17 cellular contexts compared by ENCODE assay signal in genomic region chr15:57522148-57522547, GRCh38.
DNase-seq lines count a peak whose midpoint lies in the region; ATAC-seq and TF ChIP-seq lines count a peak whose summit lies in the region.
"Had no signal": no experiment of that assay in that cellular context is flagged by ENCODE, and none has a peak within 500 bp of the region (broad histone marks: within the 10 kb centered on the region; RNA-seq: fewer than 3 reads in every experiment).

No MANE protein-coding gene starts in this region.

- peaks cover 0 to 38% (median 3%) of the 10 kb centered on the region in 9 donors for H3K4me1 ChIP-seq in heart right ventricle

- H3K27me3 Mint-ChIP-seq in nephron progenitor cell (ENCODE audit: low read depth, poor library complexity) = peaks cover 4% of the 10 kb centered on the region

- H3K36me3 Mint-ChIP-seq in nephron progenitor cell (ENCODE audit: low read depth) = no peaks in the 10 kb centered on the region
- H3K36me3 Mint-ChIP-seq: activated naive CD8-positive, alpha-beta T cell treated with anti-CD3 and anti-CD28 coated beads, Interleukin-2, amount 10 ng/mL, durations not matched to agents 7 days and 5 days had no signal

- peak; percentile 18 for DNase-seq in DMS53 treated with DMSO at 0.1 percent for 48 hours (lab: John Stamatoyannopoulos, UW; ENCODE audit: unreplicated experiment)
- peak; percentile 9 for DNase-seq in NCI-H345 treated with DMSO at 0.1 percent for 48 hours (lab: John Stamatoyannopoulos, UW; ENCODE audit: unreplicated experiment)
- peak in 1 of 2 donors; percentile 31 for DNase-seq in heart right ventricle
- DNase-seq in nephron progenitor cell = no peak
- DNase-seq in HK-2 (ENCODE audit: unreplicated experiment) = no peak
- no peak for DNase-seq in NOMO-1 treated with DMSO at 0.1 percent for 48 hours (lab: John Stamatoyannopoulos, UW; ENCODE audit: unreplicated experiment)
- DNase-seq in dedifferentiated amniotic fluid mesenchymal stem cell (ENCODE audit: extremely low spot score) = no peak
- DNase-seq in stimulated activated CD4-positive, alpha-beta T cell treated with anti-CD3 and anti-CD28 coated beads, Interleukin-2, amount 100 ng/mL, for 48 hours = no peak
- DNase-seq: activated CD4-positive, CD25-positive, alpha-beta regulatory T cell; activated CD8-positive, alpha-beta memory T cell treated with anti-CD3 and anti-CD28 coated beads for 24 hours; activated naive CD8-positive, alpha-beta T cell treated with anti-CD3 and anti-CD28 coated beads, Interleukin-2, amount 10 ng/mL, durations not matched to agents 7 days and 5 days; AML-193; GF-D8; NCI-H1048 had no signal

- peaks cover 50% of the 10 kb centered on the region for H3K4me1 Mint-ChIP-seq in nephron progenitor cell
- H3K4me1 Mint-ChIP-seq: activated naive CD8-positive, alpha-beta T cell treated with anti-CD3 and anti-CD28 coated beads, Interleukin-2, amount 10 ng/mL, durations not matched to agents 7 days and 5 days had no signal

- no peaks in the 10 kb centered on the region for H3K27me3 ChIP-seq in heart right ventricle
- H3K27me3 ChIP-seq: tibial nerve had no signal

- H3K4me3 Mint-ChIP-seq in nephron progenitor cell = no peak overlapping the region
- H3K4me3 Mint-ChIP-seq: activated naive CD8-positive, alpha-beta T cell treated with anti-CD3 and anti-CD28 coated beads, Interleukin-2, amount 10 ng/mL, durations not matched to agents 7 days and 5 days; activated T-helper 1 cell treated with anti-CD3 and anti-CD28 coated beads, Interleukin-12 subunit alpha, Interleukin-12 subunit beta, Interleukin-2, Interleukin-4 antibody, amounts not matched to agents 30 ng/mL and 10 ng/mL and 1 ng/mL, durations not matched to agents 14 hours and 24 hours and 36 hours had no signal

- WGBS in heart right ventricle, 2 donors = 49 to 65% methylated on average over 9 of the region's 9 CpGs

- no peak overlapping the region for H3K4me3 ChIP-seq in heart right ventricle
- H3K4me3 ChIP-seq: smooth muscle cell, tibial nerve had no signal

- H3K27ac Mint-ChIP-seq in nephron progenitor cell = peak overlapping the region; percentile 70
- H3K27ac Mint-ChIP-seq: activated naive CD8-positive, alpha-beta T cell treated with anti-CD3 and anti-CD28 coated beads, Interleukin-2, amount 10 ng/mL, durations not matched to agents 7 days and 5 days; activated T-helper 1 cell treated with anti-CD3 and anti-CD28 coated beads, Interleukin-12 subunit alpha, Interleukin-12 subunit beta, Interleukin-2, Interleukin-4 antibody, amounts not matched to agents 30 ng/mL and 10 ng/mL and 1 ng/mL, durations not matched to agents 14 hours and 24 hours and 36 hours had no signal

- H3K27ac ChIP-seq in heart right ventricle = peak overlapping the region in 8 of 10 donors; percentile 26 to 72 (median 59)
- H3K27ac ChIP-seq: tibial nerve had no signal

- TF ChIP-seq CTCF in heart right ventricle (IDR thresholded peaks at IDR 0.05) (no peak), nephron progenitor cell (IDR thresholded peaks at IDR 0.05) (no peak)

- ATAC-seq in heart right ventricle = peak; percentile 26 to 89 (median 79)

- intact Hi-C loops in heart right ventricle (cut with DNase I) = loop anchor here in 9 of 10 donors (5.0 to 10.0 kb wide), 4 partner anchors 367 to 1027 kb away; no protein-coding TSS in a partner anchor

- peaks cover 0 to 7% (median 0%) of the 10 kb centered on the region in 9 donors for H3K36me3 ChIP-seq in heart right ventricle
- H3K36me3 ChIP-seq: tibial nerve had no signal

- no peaks in the 10 kb centered on the region for H3K9me3 ChIP-seq in heart right ventricle
- H3K9me3 ChIP-seq: tibial nerve had no signal

- H3K9me3 Mint-ChIP-seq in nephron progenitor cell = no peaks in the 10 kb centered on the region
- H3K9me3 Mint-ChIP-seq: activated naive CD8-positive, alpha-beta T cell treated with anti-CD3 and anti-CD28 coated beads, Interleukin-2, amount 10 ng/mL, durations not matched to agents 7 days and 5 days; activated T-helper 1 cell treated with anti-CD3 and anti-CD28 coated beads, Interleukin-12 subunit alpha, Interleukin-12 subunit beta, Interleukin-2, Interleukin-4 antibody, amounts not matched to agents 30 ng/mL and 10 ng/mL and 1 ng/mL, durations not matched to agents 14 hours and 24 hours and 36 hours had no signal

Comparison
In these comparisons a context has a peak if more than half of its experiments do, and no peak if none do; other contexts are left out.
1. DNase-seq: peak in DMS53 treated with DMSO at 0.1 percent for 48 hours (single experiment) and NCI-H345 treated with DMSO at 0.1 percent for 48 hours (single experiment); none in nephron progenitor cell (single experiment), HK-2 (single experiment), NOMO-1 treated with DMSO at 0.1 percent for 48 hours (single experiment), dedifferentiated amniotic fluid mesenchymal stem cell (single experiment) and stimulated activated CD4-positive, alpha-beta T cell treated with anti-CD3 and anti-CD28 coated beads, Interleukin-2, amount 100 ng/mL, for 48 hours (0 of 2).